ENCODE assay signal across 18 cellular contexts in genomic region chr10:96663794-96664193, GRCh38.
"Had no signal": no experiment of that assay in that cellular context is flagged by ENCODE, and none has a peak within 500 bp of the region (broad histone marks: within the 10 kb centered on the region; RNA-seq: fewer than 3 reads in every experiment).

No MANE protein-coding gene starts in this region.

- H3K4me3 ChIP-seq: ascending aorta, esophagus squamous epithelium, thyroid gland had no signal

- H3K27me3 ChIP-seq: ascending aorta, esophagus squamous epithelium, thyroid gland had no signal

- H3K27ac ChIP-seq: ascending aorta, esophagus squamous epithelium, thyroid gland had no signal

- DNase-seq: activated CD4-positive, alpha-beta T cell treated with anti-CD3 and anti-CD28 coated beads, Interleukin-2, amount 50 U/mL, for 1 hour; activated CD4-positive, CD25-positive, alpha-beta regulatory T cell; activated CD8-positive, alpha-beta memory T cell treated with anti-CD3 and anti-CD28 coated beads, Interleukin-2, amount 50 U/mL, for 4 hours; activated effector memory CD4-positive, alpha-beta T cell treated with anti-CD3 and anti-CD28 coated beads, Interleukin-2, amount 50 U/mL, for 16 hours; activated naive CD4-positive, alpha-beta T cell treated with anti-CD3 and anti-CD28 coated beads, Interleukin-2, amount 50 U/mL, for 16 hours; activated T-cell treated with anti-CD3 and anti-CD28 coated beads, Interleukin-2, amount 50 U/mL, for 72 hours; effector memory CD4-positive, alpha-beta T cell; esophagus squamous epithelium; mesenchymal stem cell; naive thymus-derived CD4-positive, alpha-beta T cell; occipital lobe; stimulated activated CD4-positive, alpha-beta T cell treated with anti-CD3 and anti-CD28 coated beads, Interleukin-15, amount 100 ng/mL, for 24 hours; stimulated activated CD4-positive, alpha-beta T cell treated with anti-CD3 and anti-CD28 coated beads, Interleukin-4, amount 100 ng/mL, for 1 hour; T-helper 1 cell; T-helper 9 cell; thyroid gland had no signal

- H3K36me3 ChIP-seq: ascending aorta, esophagus squamous epithelium, thyroid gland had no signal

- H3K4me1 ChIP-seq: ascending aorta, esophagus squamous epithelium, thyroid gland had no signal

- FAIRE-seq: bronchial epithelial cell had no signal

- H3K9me3 ChIP-seq: ascending aorta, esophagus squamous epithelium, thyroid gland had no signal
